In genomic region chr11:12358302-12359188, GRCh38 we compare ENCODE assay signal across 1 cellular context.
TF ChIP-seq lines count a peak whose summit lies in the region.

No MANE protein-coding gene starts in this region.

TF ChIP-seq in GM23338, 12 proteins besides CTCF, POLR2A, EP300 and RAD21 (continued from another document):
- TF ChIP-seq ZNF462 (CRISPR knock-in tag; IDR thresholded peaks at IDR 0.05) (no peak), JUNB (IDR thresholded peaks at IDR 0.05; ENCODE audit: unreplicated experiment) (no peak), CREB1 (CRISPR knock-in tag; IDR thresholded peaks at IDR 0.05; ENCODE audit: low read depth) (no peak), EZH2phosphoT487 (IDR thresholded peaks at IDR 0.05; ENCODE audit: unreplicated experiment) (no peak), POLR2AphosphoS5 (IDR thresholded peaks at IDR 0.05; ENCODE audit: low read depth) (no peak), EZH2 (IDR thresholded peaks at IDR 0.05; ENCODE audit: low read depth, unreplicated experiment) (no peak)
